Comparison of ENCODE assay signal across 15 cellular contexts in genomic region chr4:98568896-98569663, GRCh38.
DNase-seq lines count a peak whose midpoint lies in the region; TF ChIP-seq lines count a peak whose summit lies in the region.
"Had no signal": no experiment of that assay in that cellular context is flagged by ENCODE, and none has a peak within 500 bp of the region (broad histone marks: within the 10 kb centered on the region; RNA-seq: fewer than 3 reads in every experiment).

No MANE protein-coding gene starts in this region.

- DNase-seq in breast epithelium (ENCODE audit: low spot score in 2 of 2) (no peak), MCF 10A (ENCODE audit: unreplicated experiment) (no peak), cerebellum (ENCODE audit: low spot score) (peak; percentile 53), mesenchymal stem cell (no peak), tibial nerve (ENCODE audit: low spot score in 2 of 2) (no peak), A673 (ENCODE audit: low spot score) (no peak), NCI-H1417 (lab: John Stamatoyannopoulos, UW) (no peak), SIG-M5 treated with dmso at 0.1 percent for 504 hours (lab: John Stamatoyannopoulos, UW; ENCODE audit: unreplicated experiment) (no peak)
- DNase-seq: activated T-cell treated with anti-CD3 and anti-CD28 coated beads, Interleukin-2, amount 50 U/mL, for 48 hours; NCI-H1694 treated with DMSO at 0.1 percent for 48 hours; SIG-M5 had no signal

- no peaks in the 10 kb centered on the region for H3K9me3 Mint-ChIP-seq in MCF 10A (ENCODE audit: unreplicated experiment)
- H3K9me3 Mint-ChIP-seq: central memory CD8-positive, alpha-beta T cell; WTC11 had no signal

- POLR2A ChIA-PET in MCF 10A (lab: Yijun Ruan, JAX) (interaction anchor here (0.6 to 0.7 kb wide), 3 partner anchors 40 to 718 kb away, joined by 3 to 4 read pairs (median 3); no protein-coding TSS in a partner anchor), A673 (lab: Charles Lee; ENCODE audit: low non-redundant PET) (no interaction called here)

- H3K4ac ChIP-seq in mesenchymal stem cell (ENCODE audit: low read depth in 1 of 2, low read length in 2 of 2), result no peak overlapping the region

- H3K27me3 Mint-ChIP-seq in MCF 10A (ENCODE audit: insufficient read depth, unreplicated experiment), result no peaks in the 10 kb centered on the region
- H3K27me3 Mint-ChIP-seq: central memory CD8-positive, alpha-beta T cell had no signal

- WGBS in mesenchymal stem cell, result 53% methylated on average over 7 of the region's 7 CpGs
- 46 to 57% methylated on average over 7 of the region's 7 CpGs for WGBS in tibial nerve, 2 donors

- CTCF ChIA-PET in MCF 10A (lab: Yijun Ruan, JAX), result interaction anchor here (0.6 kb wide), 1 partner anchor 9 kb away, joined by 4 read pairs; no protein-coding TSS in a partner anchor
- CTCF ChIA-PET in A673 (lab: Charles Lee), result no interaction called here

- BruUV-seq in MCF 10A (replicated peaks; lab: Mats Ljungman, UMichigan) (no TSS peak), A673 (replicated peaks; lab: Mats Ljungman, UMichigan) (no TSS peak)

- no peak for TF ChIP-seq POLR2A in breast epithelium (IDR thresholded peaks at IDR 0.05)
- TF ChIP-seq POLR2A in tibial nerve (IDR thresholded peaks at IDR 0.05), result no peak

- H2BK5ac ChIP-seq in mesenchymal stem cell (ENCODE audit: low read depth, low read length, poor library complexity, severe bottlenecking), result no peak overlapping the region

- no peak overlapping the region for H3K27ac Mint-ChIP-seq in MCF 10A (ENCODE audit: low read depth, unreplicated experiment)
- H3K27ac Mint-ChIP-seq: WTC11 had no signal

- no peak overlapping the region for H3K4me3 Mint-ChIP-seq in MCF 10A (ENCODE audit: unreplicated experiment)
- H3K4me3 Mint-ChIP-seq: central memory CD8-positive, alpha-beta T cell; WTC11 had no signal

- H2BK15ac ChIP-seq in mesenchymal stem cell (ENCODE audit: low read depth, poor library complexity, severe bottlenecking), result peak overlapping the region; percentile 74

- H3K27me3 ChIP-seq in breast epithelium (no peaks in the 10 kb centered on the region), mesenchymal stem cell (ENCODE audit: control insufficient read depth in 1 of 2, insufficient read depth in 1 of 2, low read length in 2 of 2) (no peaks in the 10 kb centered on the region), tibial nerve (no peaks in the 10 kb centered on the region), A673 (replicated peaks; ENCODE audit: insufficient read depth, low read depth, low read length, poor library complexity) (no peaks in the 10 kb centered on the region)

- H3K9me3 ChIP-seq in breast epithelium, result no peaks in the 10 kb centered on the region
- no peaks in the 10 kb centered on the region for H3K9me3 ChIP-seq in mesenchymal stem cell (ENCODE audit: control insufficient read depth, low read length)
- H3K9me3 ChIP-seq in tibial nerve, result no peaks in the 10 kb centered on the region
- no peaks in the 10 kb centered on the region for H3K9me3 ChIP-seq in A673 (ENCODE audit: low read depth, low read length, poor library complexity, severe bottlenecking)
- H3K9me3 ChIP-seq: A549, thoracic aorta had no signal

- H3K27ac ChIP-seq in breast epithelium (peak overlapping the region; percentile 19 to 75), mesenchymal stem cell (ENCODE audit: low read length, poor library complexity, severe bottlenecking) (no peak overlapping the region), tibial nerve (peak overlapping the region in 3 of 4 donors; percentile 22 to 48 (median 29)), A673 (ENCODE audit: low read depth, low read length, poor library complexity, severe bottlenecking) (no peak overlapping the region)
- H3K27ac ChIP-seq: A549, thoracic aorta had no signal

- H3K18ac ChIP-seq in mesenchymal stem cell (ENCODE audit: low read depth in 1 of 2, low read length in 2 of 2), result peak overlapping the region; percentile 55 to 63

- no peak overlapping the region for H3K4me2 ChIP-seq in mesenchymal stem cell (ENCODE audit: low read length, poor library complexity, severe bottlenecking)
- H3K4me2 ChIP-seq: A549 had no signal

- H2AFZ ChIP-seq in mesenchymal stem cell (ENCODE audit: low read depth, low read length), result no peak overlapping the region

- peak overlapping the region; percentile 66 for H4K8ac ChIP-seq in mesenchymal stem cell (ENCODE audit: low read length)

- intact Hi-C loops in breast epithelium (cut with DNase I; ENCODE audit: low total_unique reads) (no loop called here), MCF 10A (cut with micrococcal nuclease) (no loop called here), A673 (cut with micrococcal nuclease; ENCODE audit: unreplicated experiment) (no loop called here)

- peak overlapping the region; percentile 39 for H2AK5ac ChIP-seq in mesenchymal stem cell (ENCODE audit: low read length, severe bottlenecking)

- no peaks in the 10 kb centered on the region for H3K36me3 Mint-ChIP-seq in MCF 10A (ENCODE audit: insufficient read depth, unreplicated experiment)
- H3K36me3 Mint-ChIP-seq: WTC11 had no signal

- peak overlapping the region; percentile 15 for H3K9ac ChIP-seq in mesenchymal stem cell (ENCODE audit: low read length)

- peak overlapping the region; percentile 79 for H4K91ac ChIP-seq in mesenchymal stem cell (ENCODE audit: low read length)

- TF ChIP-seq CTCF in breast epithelium (IDR thresholded peaks at IDR 0.05) (no peak), MCF 10A (IDR thresholded peaks at IDR 0.05; ENCODE audit: unreplicated experiment) (no peak), tibial nerve (IDR thresholded peaks at IDR 0.05) (no peak), A673 (conservative IDR thresholded peaks at IDR 0.05; ENCODE audit: low read depth, low read length) (no peak)

- H2BK120ac ChIP-seq in mesenchymal stem cell (ENCODE audit: low read depth, low read length), result no peak overlapping the region

- H3K14ac ChIP-seq in mesenchymal stem cell (ENCODE audit: low read length in 2 of 2), result peak overlapping the region in 1 of 2 experiments; percentile 73

- peaks cover 25% of the 10 kb centered on the region for H3K79me1 ChIP-seq in mesenchymal stem cell (replicated peaks; ENCODE audit: low read length, poor library complexity, severe bottlenecking)

- no peak overlapping the region for H3K4me3 ChIP-seq in breast epithelium
- H3K4me3 ChIP-seq in mesenchymal stem cell (ENCODE audit: insufficient read depth in 1 of 2, low read depth in 1 of 2, low read length in 2 of 2), result no peak overlapping the region
- H3K4me3 ChIP-seq in tibial nerve, result no peak overlapping the region
- H3K4me3 ChIP-seq in A673 (ENCODE audit: low read depth, low read length, poor library complexity, severe bottlenecking), result no peak overlapping the region
- H3K4me3 ChIP-seq: A549, thoracic aorta had no signal

- H2BK12ac ChIP-seq in mesenchymal stem cell (ENCODE audit: low read length in 2 of 2), result peak overlapping the region in 1 of 2 experiments; percentile 49

- no peaks in the 10 kb centered on the region for H3K4me1 Mint-ChIP-seq in MCF 10A (ENCODE audit: insufficient read depth, unreplicated experiment)

- no peaks in the 10 kb centered on the region for H3K36me3 ChIP-seq in breast epithelium
- peaks cover 8 to 11% of the 10 kb centered on the region in 2 experiments for H3K36me3 ChIP-seq in mesenchymal stem cell (ENCODE audit: control insufficient read depth in 1 of 2, insufficient read depth in 2 of 2, low read depth in 1 of 2, low read length in 2 of 2)
- no peaks in the 10 kb centered on the region for H3K36me3 ChIP-seq in tibial nerve
- H3K36me3 ChIP-seq in A673 (ENCODE audit: insufficient read depth, low read length, poor library complexity, severe bottlenecking), result no peaks in the 10 kb centered on the region
- H3K36me3 ChIP-seq: thoracic aorta had no signal

- no peak for TF ChIP-seq EP300 in tibial nerve (IDR thresholded peaks at IDR 0.05)

- H3K23ac ChIP-seq in mesenchymal stem cell (ENCODE audit: low read length in 2 of 2), result no peak overlapping the region

- H3K4me1 ChIP-seq in breast epithelium, result no peaks in the 10 kb centered on the region
- peaks cover 15% of the 10 kb centered on the region for H3K4me1 ChIP-seq in mesenchymal stem cell (ENCODE audit: control insufficient read depth, insufficient read depth, low read depth, low read length)
- H3K4me1 ChIP-seq in tibial nerve, result peaks cover 0 to 35% (median 13%) of the 10 kb centered on the region in 4 donors
- H3K4me1 ChIP-seq in A673 (ENCODE audit: insufficient read depth, low read length, poor library complexity, severe bottlenecking), result peaks cover 25% of the 10 kb centered on the region
- H3K4me1 ChIP-seq: A549 had no signal

Comparison
In these comparisons a context has a peak if more than half of its experiments do, and no peak if none do; other contexts are left out.
1. H3K27ac ChIP-seq: peak in breast epithelium (2 of 2) and tibial nerve (3 of 4); none in mesenchymal stem cell (single experiment) and A673 (single experiment).